7 cellular contexts compared by ENCODE assay signal in genomic region chr1:44805311-44806024, GRCh38.
A peak's percentile ranks its signal among the peaks of the same experiment; 100 is the strongest.
DNase-seq lines count a peak whose midpoint lies in the region; ATAC-seq and TF ChIP-seq lines count a peak whose summit lies in the region.
"Had no signal": no experiment of that assay in that cellular context is flagged by ENCODE, and none has a peak within 500 bp of the region (broad histone marks: within the 10 kb centered on the region; RNA-seq: fewer than 3 reads in every experiment).

No MANE protein-coding gene starts in this region.

- H3K9me3 Mint-ChIP-seq in effector memory CD8-positive, alpha-beta T cell = no peaks in the 10 kb centered on the region

- peak overlapping the region; percentile 99 for H3K27ac ChIP-seq in RWPE1
- peak overlapping the region in 16 of 21 experiments; percentile 24 to 100 (median 96) for H3K27ac ChIP-seq in skin epidermis

- ATAC-seq in effector memory CD8-positive, alpha-beta T cell (replicated peaks) = no peak

- DNase-seq in RWPE1 (ENCODE audit: low spot score) = no peak
- DNase-seq in effector memory CD8-positive, alpha-beta T cell = no peak
- no peak for DNase-seq in Kasumi-1 (lab: John Stamatoyannopoulos, UW)
- DNase-seq in stimulated activated CD4-positive, alpha-beta T cell treated with anti-CD3 and anti-CD28 coated beads, Interleukin-4, amount 100 ng/mL, for 1 hour = no peak
- no peak for DNase-seq in hypothalamus (lab: John Stamatoyannopoulos, UW)
- DNase-seq: NCI-H345 had no signal

- H3K4me1 Mint-ChIP-seq in effector memory CD8-positive, alpha-beta T cell (ENCODE audit: low read depth in 2 of 2) = peaks cover 49 to 54% of the 10 kb centered on the region in 2 donors

- POLR2A ChIA-PET in RWPE1 (lab: Yijun Ruan, JAX; ENCODE audit: low non-redundant PET) = no interaction called here

- peak overlapping the region in 1 of 2 donors; percentile 29 for H3K4me3 Mint-ChIP-seq in effector memory CD8-positive, alpha-beta T cell

- CTCF ChIA-PET in RWPE1 (lab: Yijun Ruan, JAX) = no interaction called here

- H3K27me3 Mint-ChIP-seq in effector memory CD8-positive, alpha-beta T cell = no peaks in the 10 kb centered on the region

- no peak for TF ChIP-seq CTCF in RWPE1 (conservative IDR thresholded peaks at IDR 0.05; ENCODE audit: low read depth)

- peaks cover 97% of the 10 kb centered on the region for H3K36me3 Mint-ChIP-seq in effector memory CD8-positive, alpha-beta T cell (ENCODE audit: insufficient read depth)

- no peak overlapping the region for H3K4me3 ChIP-seq in skin epidermis

- H3K27ac Mint-ChIP-seq in effector memory CD8-positive, alpha-beta T cell = peak overlapping the region; percentile 99 to 100
